In genomic region chr14:103488960-103489359, GRCh38 we compare ENCODE assay signal across 20 cellular contexts. TPM values are rescaled to one million over a fixed set of nuclear protein-coding genes. Genes with fewer than 3 reads are reported as not detected.
DNase-seq lines count a peak whose midpoint lies in the region; ATAC-seq and TF ChIP-seq lines count a peak whose summit lies in the region.
"Had no signal": no experiment of that assay in that cellular context is flagged by ENCODE, and none has a peak within 500 bp of the region (broad histone marks: within the 10 kb centered on the region; RNA-seq: fewer than 3 reads in every experiment).

No MANE protein-coding gene starts in this region.

- H3K27me3 Mint-ChIP-seq in activated naive CD8-positive, alpha-beta T cell, result no peaks in the 10 kb centered on the region
- H3K27me3 Mint-ChIP-seq in activated naive CD8-positive, alpha-beta T cell treated with anti-CD3 and anti-CD28 coated beads, Interleukin-2, amount 50 U/mL, for 24 hours, result no peaks in the 10 kb centered on the region
- H3K27me3 Mint-ChIP-seq in WTC11 (ENCODE audit: low read depth), result no peaks in the 10 kb centered on the region
- H3K27me3 Mint-ChIP-seq: stimulated activated naive CD8-positive, alpha-beta T cell treated with anti-CD3 and anti-CD28 coated beads, Interleukin-15, amount 100 ng/mL, for 72 hours had no signal

- peak overlapping the region; percentile 51 for H3K27ac Mint-ChIP-seq in activated naive CD8-positive, alpha-beta T cell
- H3K27ac Mint-ChIP-seq in activated naive CD8-positive, alpha-beta T cell treated with anti-CD3 and anti-CD28 coated beads, Interleukin-2, amount 50 U/mL, for 24 hours, result no peak overlapping the region
- peak overlapping the region; percentile 1; the same call in 1 of the 2 replicates for H3K27ac Mint-ChIP-seq in WTC11

- H3K27ac ChIP-seq in gastrocnemius medialis, result peak overlapping the region; percentile 73 to 88 (median 80)
- H3K27ac ChIP-seq: body of pancreas had no signal

- peaks cover 4% of the 10 kb centered on the region for H3K36me3 Mint-ChIP-seq in activated naive CD8-positive, alpha-beta T cell
- H3K36me3 Mint-ChIP-seq in activated naive CD8-positive, alpha-beta T cell treated with anti-CD3 and anti-CD28 coated beads, Interleukin-2, amount 50 U/mL, for 24 hours (ENCODE audit: low read depth), result peaks cover 22% of the 10 kb centered on the region
- H3K36me3 Mint-ChIP-seq in WTC11, result peaks cover 18% of the 10 kb centered on the region

- intact Hi-C loops in gastrocnemius medialis (cut with DNase I; ENCODE audit: low total_unique reads), result loop anchor here (5.0 kb wide), 1 partner anchor 97 kb away; no protein-coding TSS in a partner anchor

- no peaks in the 10 kb centered on the region for H3K4me1 Mint-ChIP-seq in activated naive CD8-positive, alpha-beta T cell (ENCODE audit: low read depth)
- no peaks in the 10 kb centered on the region for H3K4me1 Mint-ChIP-seq in activated naive CD8-positive, alpha-beta T cell treated with anti-CD3 and anti-CD28 coated beads, Interleukin-2, amount 50 U/mL, for 24 hours
- no peaks in the 10 kb centered on the region for H3K4me1 Mint-ChIP-seq in WTC11
- H3K4me1 Mint-ChIP-seq: stimulated activated naive CD8-positive, alpha-beta T cell treated with anti-CD3 and anti-CD28 coated beads, Interleukin-15, amount 100 ng/mL, for 72 hours had no signal

- CTCF ChIA-PET in WTC11 (lab: Charles Lee), result interaction anchor here (0.7 to 1.3 kb wide), 3 partner anchors 11 to 30 kb away, joined by 3 to 4 read pairs (median 3); no protein-coding TSS in a partner anchor

- peaks cover 33 to 37% of the 10 kb centered on the region in 2 donors for H3K4me1 ChIP-seq in gastrocnemius medialis

- H3K4me3 ChIP-seq in fibroblast of pulmonary artery (replicated peaks; ENCODE audit: low read depth, low read length) (no peak overlapping the region), gastrocnemius medialis (peak overlapping the region in 1 of 4 donors; percentile 16)
- H3K4me3 ChIP-seq: body of pancreas had no signal

- POLR2A ChIA-PET in WTC11 (lab: Charles Lee), result no interaction called here

- ATAC-seq in activated naive CD8-positive, alpha-beta T cell treated with anti-CD3 and anti-CD28 coated beads, Interleukin-2, amount 50 U/mL, for 24 hours, result no peak
- ATAC-seq in WTC11, result no peak
- peak; percentile 74 to 88 for ATAC-seq in gastrocnemius medialis
- ATAC-seq in HG03097 (IDR thresholded peaks at IDR 0.05; ENCODE audit: low FRiP score, unreplicated experiment), result no peak
- ATAC-seq: body of pancreas; HCT116; HepG2; stimulated activated naive CD8-positive, alpha-beta T cell treated with anti-CD3 and anti-CD28 coated beads, Interleukin-15, amount 100 ng/mL, for 72 hours had no signal

- no peak for TF ChIP-seq POLR2A in gastrocnemius medialis (IDR thresholded peaks at IDR 0.05)

- H3K9me3 ChIP-seq in gastrocnemius medialis, result no peaks in the 10 kb centered on the region
- H3K9me3 ChIP-seq: body of pancreas had no signal

- H3K27me3 ChIP-seq in gastrocnemius medialis, result no peaks in the 10 kb centered on the region
- H3K27me3 ChIP-seq: body of pancreas had no signal

- TF ChIP-seq CTCF in WTC11 (IDR thresholded peaks at IDR 0.05) (no peak), fibroblast of pulmonary artery (IDR thresholded peaks at IDR 0.05; ENCODE audit: low read length, missing control alignments) (no peak), gastrocnemius medialis (IDR thresholded peaks at IDR 0.05 in 4 of 5, conservative IDR thresholded peaks at IDR 0.05 in 1 of 5) (no peak)

- H3K9me3 Mint-ChIP-seq in activated naive CD8-positive, alpha-beta T cell (ENCODE audit: low read depth), result no peaks in the 10 kb centered on the region
- no peaks in the 10 kb centered on the region for H3K9me3 Mint-ChIP-seq in activated naive CD8-positive, alpha-beta T cell treated with anti-CD3 and anti-CD28 coated beads, Interleukin-2, amount 50 U/mL, for 24 hours
- no peaks in the 10 kb centered on the region for H3K9me3 Mint-ChIP-seq in WTC11
- H3K9me3 Mint-ChIP-seq: stimulated activated naive CD8-positive, alpha-beta T cell treated with anti-CD3 and anti-CD28 coated beads, Interleukin-15, amount 100 ng/mL, for 72 hours had no signal

- H3K4me3 Mint-ChIP-seq in activated naive CD8-positive, alpha-beta T cell, result no peak overlapping the region
- no peak overlapping the region for H3K4me3 Mint-ChIP-seq in activated naive CD8-positive, alpha-beta T cell treated with anti-CD3 and anti-CD28 coated beads, Interleukin-2, amount 50 U/mL, for 24 hours
- no peak overlapping the region for H3K4me3 Mint-ChIP-seq in WTC11
- H3K4me3 Mint-ChIP-seq: stimulated activated naive CD8-positive, alpha-beta T cell treated with anti-CD3 and anti-CD28 coated beads, Interleukin-15, amount 100 ng/mL, for 72 hours had no signal

- peaks cover 0 to 28% of the 10 kb centered on the region in 2 donors for H3K36me3 ChIP-seq in gastrocnemius medialis

- no peak for DNase-seq in activated naive CD8-positive, alpha-beta T cell treated with anti-CD3 and anti-CD28 coated beads, Interleukin-2, amount 50 U/mL, for 24 hours
- no peak for DNase-seq in WTC11 (ENCODE audit: low spot score)
- peak; percentile 21 for DNase-seq in fibroblast of pulmonary artery (ENCODE audit: low read depth)
- DNase-seq in gastrocnemius medialis, result no peak
- no peak for DNase-seq in NCI-H774 (lab: John Stamatoyannopoulos, UW)
- DNase-seq in C1 segment of cervical spinal cord (lab: John Stamatoyannopoulos, UW), result no peak
- DNase-seq: activated CD4-positive, CD25-positive, alpha-beta regulatory T cell; activated gamma-delta T cell treated with Interleukin-2 at 50 U/mL for 16 hours; body of pancreas; COR-L47; effector CD8-positive, alpha-beta T cell; GDM1; midbrain; MV-4-11; SHP77; stimulated activated naive CD8-positive, alpha-beta T cell treated with anti-CD3 and anti-CD28 coated beads, Interleukin-15, amount 100 ng/mL, for 72 hours had no signal

- in situ Hi-C loops in gastrocnemius medialis (cut with MboI; ENCODE audit: low sequenced_read_pairs in 4 of 4), result no loop called here

TF ChIP-seq in WTC11, 78 proteins besides CTCF, POLR2A, EP300 and RAD21:
- no peak for TF ChIP-seq E2F5 (CRISPR knock-in tag; IDR thresholded peaks at IDR 0.05)

RNA-seq across cellular contexts. Expression of gene CKB, which starts 33.7 kb away (rescaled TPM):
- total RNA-seq in WTC11 (2021) (529 to 555 TPM (median 531 TPM) in 3 replicates), gastrocnemius medialis (100 to 1,000 TPM in 1 of 4 donors, 10 to 100 TPM in 3; 20.7 to 110 (median 43.4) TPM)

RNA-seq across cellular contexts. Expression of gene TRMT61A, which starts 40.0 kb away (rescaled TPM):
- total RNA-seq in WTC11 (2021) (11.8 to 15.5 TPM (median 12.3 TPM) in 3 replicates), gastrocnemius medialis (10 to 100 TPM in 1 of 4 donors, 1 to 10 TPM in 3; 8.3 to 11.0 (median 9.6) TPM)

Comparison
In these comparisons a context has a peak if more than half of its experiments do, and no peak if none do; other contexts are left out.
1. ATAC-seq: peak in gastrocnemius medialis (2 of 2); none in activated naive CD8-positive, alpha-beta T cell treated with anti-CD3 and anti-CD28 coated beads, Interleukin-2, amount 50 U/mL, for 24 hours (single experiment), WTC11 (single experiment) and HG03097 (single experiment).